In genomic region chr1:34213976-34214375, GRCh38 we compare ENCODE assay signal across 18 cellular contexts. TPM values are rescaled to one million over a fixed set of nuclear protein-coding genes. Genes with fewer than 3 reads are reported as not detected.
DNase-seq lines count a peak whose midpoint lies in the region; ATAC-seq and TF ChIP-seq lines count a peak whose summit lies in the region.
"Had no signal": no experiment of that assay in that cellular context is flagged by ENCODE, and none has a peak within 500 bp of the region (broad histone marks: within the 10 kb centered on the region; RNA-seq: fewer than 3 reads in every experiment).

No MANE protein-coding gene starts in this region.

- H3K4me3 ChIP-seq in H7 (ENCODE audit: insufficient read depth, low read depth, low read length) (no peak overlapping the region), upper lobe of right lung (no peak overlapping the region)
- H3K4me3 ChIP-seq: BLaER1 treated with 17β-estradiol and CSF1 and Interleukin-3, amounts not matched to agents 10 nM and 100 nM; GM12878 had no signal

- no peak for TF ChIP-seq CTCF in upper lobe of right lung (IDR thresholded peaks at IDR 0.05)

- H3K36me3 ChIP-seq in H7 (replicated peaks; ENCODE audit: control insufficient read depth, insufficient read depth, low read length) (no peaks in the 10 kb centered on the region), upper lobe of right lung (no peaks in the 10 kb centered on the region)
- H3K36me3 ChIP-seq: BLaER1 treated with 17β-estradiol and CSF1 and Interleukin-3, amounts not matched to agents 10 nM and 100 nM had no signal

- no peaks in the 10 kb centered on the region for H3K4me1 ChIP-seq in upper lobe of right lung

- no peaks in the 10 kb centered on the region for H3K9me3 ChIP-seq in upper lobe of right lung
- H3K9me3 ChIP-seq: BLaER1 treated with 17β-estradiol and CSF1 and Interleukin-3, amounts not matched to agents 10 nM and 100 nM had no signal

- H3K27ac ChIP-seq in upper lobe of right lung: no peak overlapping the region
- H3K27ac ChIP-seq: BLaER1 treated with 17β-estradiol and CSF1 and Interleukin-3, amounts not matched to agents 10 nM and 100 nM had no signal

- peak; percentile 3 for DNase-seq in COR-L47 (lab: John Stamatoyannopoulos, UW)
- DNase-seq in H7: peak; percentile 49
- DNase-seq in NCI-H526 (lab: John Stamatoyannopoulos, UW): peak; percentile 64 to 77
- DNase-seq in iPS-NIHi7 (ENCODE audit: extremely low spot score): peak; percentile 35
- DNase-seq in upper lobe of right lung: no peak
- no peak for DNase-seq in activated T-cell treated with anti-CD3 and anti-CD28 coated beads for 4 hours
- DNase-seq: ACHN; Calu3; CD4-positive, CD25-positive, alpha-beta regulatory T cell; DMS 273 treated with DMSO at 0.1 percent for 48 hours; H9; IMR-90 had no signal

- ATAC-seq in GM21786 (IDR thresholded peaks at IDR 0.05; ENCODE audit: unreplicated experiment): no peak
- no peak for ATAC-seq in upper lobe of right lung
- ATAC-seq: GM12878 had no signal

- no peaks in the 10 kb centered on the region; the same call in 1 of the 2 replicates for H3K27me3 ChIP-seq in H7 (ENCODE audit: control insufficient read depth, insufficient read depth, low read length)
- no peaks in the 10 kb centered on the region for H3K27me3 ChIP-seq in upper lobe of right lung
- H3K27me3 ChIP-seq: BLaER1 treated with 17β-estradiol and CSF1 and Interleukin-3, amounts not matched to agents 10 nM and 100 nM had no signal

- intact Hi-C loops in upper lobe of right lung (cut with DNase I): no loop called here

RNA-seq across cellular contexts. Expression of gene C1orf94, which starts 37.3 kb away (rescaled TPM):
- 6.5 and 11.8 TPM in 2 replicates for total RNA-seq in H7 (2014; rRNA removed; shearing (Covaris generic))
- total RNA-seq in upper lobe of right lung: not detected
- total RNA-seq: A172; Calu3; CD4-positive, CD25-positive, alpha-beta regulatory T cell; G401; GM12878; HT-29; IMR-90 had no signal

RNA-seq across cellular contexts. Expression of gene CSMD2, which starts 48.9 kb away (rescaled TPM):
- 5.8 and 6.3 TPM in 2 replicates for total RNA-seq in H7 (2014; rRNA removed; shearing (Covaris generic))
- 0.67 TPM for total RNA-seq in upper lobe of right lung
- total RNA-seq: Calu3; CD4-positive, CD25-positive, alpha-beta regulatory T cell; G401; GM12878; HT-29 had no signal

Comparison
In these comparisons a context has a peak if more than half of its experiments do, and no peak if none do; other contexts are left out.
1. DNase-seq: peak in COR-L47 (single experiment), H7 (single experiment), NCI-H526 (2 of 2) and iPS-NIHi7 (single experiment); none in upper lobe of right lung (single experiment) and activated T-cell treated with anti-CD3 and anti-CD28 coated beads for 4 hours (single experiment).